ENCODE assay signal across 8 cellular contexts in the genomic region with DNA sequence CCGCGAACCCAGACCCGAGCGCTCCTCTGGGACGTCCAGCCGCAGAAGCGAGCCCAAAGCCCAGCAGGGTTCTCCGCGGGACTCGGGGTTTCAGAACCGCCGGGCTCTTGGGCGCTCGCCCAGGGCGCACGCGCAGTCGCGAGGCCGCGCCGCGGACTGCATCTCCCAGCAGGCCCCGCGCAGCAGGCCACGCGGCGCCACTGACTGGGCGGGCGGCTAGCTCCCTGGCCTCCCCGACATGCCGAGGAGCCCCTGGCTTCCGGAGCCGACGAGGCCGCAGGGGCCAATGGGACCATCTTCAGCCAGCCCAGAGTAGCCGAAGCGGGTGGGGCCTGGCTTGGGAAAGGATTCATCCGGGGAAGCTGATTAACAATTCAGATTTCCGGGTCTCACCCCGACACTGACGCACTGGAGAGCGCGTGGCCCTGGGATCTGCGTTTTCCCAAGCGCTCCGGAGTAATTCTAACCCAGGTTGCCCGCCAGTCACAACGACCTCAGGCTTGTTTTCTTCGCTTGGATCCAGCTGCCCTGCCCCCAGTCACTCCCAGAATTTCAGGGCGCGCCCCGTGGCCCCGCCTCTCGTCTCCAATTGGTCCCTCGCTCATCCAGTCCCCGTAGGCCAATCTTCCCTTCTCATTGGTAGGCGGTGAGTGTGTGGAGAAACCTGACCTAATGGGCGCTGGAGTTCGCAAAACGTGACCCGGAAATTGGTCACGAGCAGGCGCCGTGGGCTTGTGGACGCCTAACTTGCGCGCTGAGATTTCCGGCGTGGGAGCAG. TPM values are rescaled to one million over a fixed set of nuclear protein-coding genes. Genes with fewer than 3 reads are reported as not detected.
DNase-seq lines count a peak whose midpoint lies in the region; ATAC-seq, FAIRE-seq and TF ChIP-seq lines count a peak whose summit lies in the region.

Gene ZNF263, plus strand, starts transcription at position 745 of the 778 bp plus-strand sequence. CDS start 328 bp downstream, outside the sequence.

- H2BK12ac ChIP-seq in H1 (ENCODE audit: low read depth, low read length), result peak within 1 kb of the TSS; percentile 84; the same call in 1 of the 2 replicates

- H3K56ac ChIP-seq in H1 (replicated peaks; ENCODE audit: insufficient read length, low read depth, low read length), result peak within 1 kb of the TSS; percentile 70

- no peaks in the 10 kb centered on the region for H3K27me3 ChIP-seq in H1 (replicated peaks in 1 of 4; ENCODE audit: control insufficient read depth in 3 of 4, extremely low read depth in 1 of 4, insufficient read depth in 3 of 4, low read length in 3 of 4)

- 2% methylated on average over 66 of the region's 70 CpGs; no CpG with 5 or more reads in 1 of the 2 experiments for WGBS in H1 (ENCODE audit: extremely low coverage in 1 of 2, insufficient coverage in 1 of 2, insufficient read length in 1 of 2, insufficient replicate concordance in 2 of 2, low coverage in 1 of 2, low lambda C conversion rate in 2 of 2, missing lambda C conversion rate in 1 of 2), 2 experiments

- H3K4me3 Mint-ChIP-seq in memory B cell, result peak within 1 kb of the TSS; percentile 94

- no peak within 1 kb of the TSS for H2BK120ac ChIP-seq in H1 (replicated peaks; ENCODE audit: low read depth, low read length)

- H4K8ac ChIP-seq in H1 (ENCODE audit: extremely low read depth, insufficient read depth, low read length), result peak within 1 kb of the TSS; percentile 98

- TF ChIP-seq CTCF in H1 (IDR thresholded peaks at IDR 0.05; ENCODE audit: control extremely low read depth in 1 of 3, insufficient read depth in 1 of 3, low read depth in 1 of 3, low read length in 3 of 3), result no peak

- H3K27me3 Mint-ChIP-seq in memory B cell, result no peaks in the 10 kb centered on the region

- peak; percentile 7 for FAIRE-seq in H1 (lab: Jason Lieb, UNC)

- peaks cover 5 to 9% of the 10 kb centered on the region in 2 experiments for H4K20me1 ChIP-seq in H1 (replicated peaks in 1 of 2; ENCODE audit: control insufficient read depth in 1 of 2, insufficient read depth in 2 of 2, low read length in 2 of 2)

- H3K36me3 Mint-ChIP-seq in memory B cell, result peaks cover 24% of the 10 kb centered on the region

- H3K36me3 ChIP-seq in H1 (ENCODE audit: control insufficient read depth in 2 of 4, insufficient read depth in 4 of 4, low read length in 3 of 4), result peaks cover 3 to 24% (median 15%) of the 10 kb centered on the region in 4 experiments; a peak in 6 of 8 replicates

- peaks cover 0 to 8% (median 1%) of the 10 kb centered on the region in 4 experiments; a peak in 4 of 7 replicates for H3K4me1 ChIP-seq in H1 (replicated peaks in 1 of 4; ENCODE audit: control insufficient read depth in 3 of 4, insufficient read depth in 4 of 4, low read length in 3 of 4)

- POLR2A ChIA-PET in H1 (lab: Charles Lee; ENCODE audit: partially characterized antibody), result interaction anchor here (0.7 to 5.3 kb wide), 20 partner anchors 9 to 263 kb away, joined by 3 to 64 read pairs (median 5); partner anchors contain the start of genes NAA60, TIGD7, TNFRSF12A and ZNF174

- peak within 1 kb of the TSS; percentile 87 for H4K91ac ChIP-seq in H1 (replicated peaks; ENCODE audit: insufficient read length, low read length)

- peaks cover 9 to 15% of the 10 kb centered on the region in 2 experiments for H3K9me3 ChIP-seq in H1 (ENCODE audit: insufficient read depth in 2 of 2, low read depth in 1 of 2, low read length in 1 of 2)

- H3K79me2 ChIP-seq in H1 (ENCODE audit: control insufficient read depth in 1 of 2, insufficient read depth in 2 of 2, low read length in 2 of 2), result peaks cover 20 to 39% of the 10 kb centered on the region in 2 experiments

- ATAC-seq in GM21360 (IDR thresholded peaks at IDR 0.05; ENCODE audit: unreplicated experiment), result peak; percentile 79
- ATAC-seq in memory B cell (ENCODE audit: low read depth), result peak; percentile 85

- H3K23me2 ChIP-seq in H1 (ENCODE audit: low read depth, low read length), result peaks cover 8% of the 10 kb centered on the region

- H3K23ac ChIP-seq in H1 (ENCODE audit: insufficient read length), result no peak within 1 kb of the TSS

- H3K14ac ChIP-seq in H1 (ENCODE audit: insufficient read length), result no peak within 1 kb of the TSS

- H2BK5ac ChIP-seq in H1 (ENCODE audit: low read depth, low read length), result peak within 1 kb of the TSS; percentile 93

- peak within 1 kb of the TSS; percentile 75 for H3K4ac ChIP-seq in H1 (replicated peaks; ENCODE audit: insufficient read length, low read depth, low read length)

- peak within 1 kb of the TSS; percentile 99 for H3K4me2 ChIP-seq in H1 (ENCODE audit: insufficient read depth in 1 of 2, low read depth in 2 of 2, low read length in 2 of 2)

- H2BK15ac ChIP-seq in H1 (ENCODE audit: low read length), result peak within 1 kb of the TSS; percentile 81; the same call in 1 of the 2 replicates

- H2AFZ ChIP-seq in H1 (ENCODE audit: low read length), result peak within 1 kb of the TSS; percentile 90

- peak within 1 kb of the TSS; percentile 97 for H3K27ac ChIP-seq in H1 (ENCODE audit: low read depth, low read length)

- TF ChIP-seq RAD21 in H1 (IDR thresholded peaks at IDR 0.05 in 1 of 2, conservative IDR thresholded peaks at IDR 0.05 in 1 of 2; ENCODE audit: low read depth in 2 of 2, low read length in 2 of 2), result no peak

- peak; percentile 26 to 97 for TF ChIP-seq POLR2A in H1 (IDR thresholded peaks at IDR 0.05; ENCODE audit: control extremely low read depth in 1 of 2, low read depth in 2 of 2, low read length in 2 of 2)

- peak within 1 kb of the TSS; percentile 88 for H4K5ac ChIP-seq in H1 (ENCODE audit: insufficient read length, low read depth, low read length)

- H2BK20ac ChIP-seq in H1 (ENCODE audit: low read length), result no peak within 1 kb of the TSS

- DNase-seq in CMK (ENCODE audit: low read depth), result peak; percentile 89
- peak; percentile 96 for DNase-seq in HT1080 (ENCODE audit: low read depth)
- DNase-seq in NOMO-1 treated with DMSO at 0.1 percent for 48 hours (lab: John Stamatoyannopoulos, UW; ENCODE audit: unreplicated experiment), result peak; percentile 99
- DNase-seq in activated CD8-positive, alpha-beta memory T cell treated with anti-CD3 and anti-CD28 coated beads for 4 hours (ENCODE audit: low read depth in 2 of 2), result peak; percentile 81 to 89
- DNase-seq in H1 (ENCODE audit: low read depth in 1 of 2, low spot score in 2 of 2), result peak; percentile 80 to 90
- DNase-seq in memory B cell (ENCODE audit: low spot score in 2 of 2), result peak; percentile 89 to 90
- DNase-seq in stimulated activated CD8-positive, alpha-beta memory T cell treated with anti-CD3 and anti-CD28 coated beads, Interleukin-12 subunit alpha, Interleukin-12 subunit beta, amount 100 ng/mL, for 24 hours (ENCODE audit: extremely low read depth), result peak; percentile 82

- peak within 1 kb of the TSS; percentile 88 to 94 (median 91) for H3K9ac ChIP-seq in H1 (replicated peaks in 1 of 4; ENCODE audit: extremely low read depth in 1 of 4, low read depth in 3 of 4, low read length in 3 of 4)

- H3K4me3 ChIP-seq in H1 (ENCODE audit: extremely low read depth in 1 of 4, insufficient read depth in 2 of 4, low read depth in 3 of 4, low read length in 4 of 4), result peak within 1 kb of the TSS; percentile 81 to 99 (median 97)

- CTCF ChIA-PET in H1 (lab: Charles Lee; ENCODE audit: partially characterized antibody), result interaction anchor here (0.6 to 2.2 kb wide), 5 partner anchors 13 to 203 kb away, joined by 3 to 12 read pairs (median 3); no protein-coding TSS in a partner anchor

- H3K4me1 Mint-ChIP-seq in memory B cell, result peaks cover 18% of the 10 kb centered on the region

- TF ChIP-seq EP300 in H1 (IDR thresholded peaks at IDR 0.05; ENCODE audit: borderline replicate concordance in 1 of 2, low read depth in 2 of 2, low read length in 2 of 2), result no peak

- no peak within 1 kb of the TSS for H2AK5ac ChIP-seq in H1 (ENCODE audit: low read depth, low read length)

- peak within 1 kb of the TSS; percentile 93 for H3K27ac Mint-ChIP-seq in memory B cell

- H3K18ac ChIP-seq in H1 (ENCODE audit: extremely low read depth, low read length), result peak within 1 kb of the TSS; percentile 68

- H3K9me3 Mint-ChIP-seq in memory B cell, result no peaks in the 10 kb centered on the region

- peaks cover 12% of the 10 kb centered on the region for H3K79me1 ChIP-seq in H1 (ENCODE audit: low read depth, low read length)

TF ChIP-seq in H1, 55 proteins besides CTCF, POLR2A, EP300 and RAD21 (continues in another document):
- TF ChIP-seq GABPA (IDR thresholded peaks at IDR 0.05; ENCODE audit: borderline replicate concordance, insufficient read depth, low read length) (no peak; the same call in 1 of the 2 replicates), JUN (IDR thresholded peaks at IDR 0.05; ENCODE audit: low read depth, low read length) (no peak), CREB1 (IDR thresholded peaks at IDR 0.05) (peak; percentile 97), FOSL1 (IDR thresholded peaks at IDR 0.05; ENCODE audit: insufficient read depth, low read depth, low read length) (no peak), KDM1A (IDR thresholded peaks at IDR 0.05; ENCODE audit: borderline replicate concordance, low read length) (no peak), RNF2 (IDR thresholded peaks at IDR 0.05; ENCODE audit: borderline replicate concordance, low read depth, low read length, missing control alignments, poor library complexity, severe bottlenecking) (no peak), HDAC2 (IDR thresholded peaks at IDR 0.05; ENCODE audit: borderline replicate concordance in 1 of 2, low read depth in 2 of 2, low read length in 2 of 2) (no peak), SIN3A (conservative IDR thresholded peaks at IDR 0.05 in 1 of 2, IDR thresholded peaks at IDR 0.05 in 1 of 2; ENCODE audit: low read depth in 1 of 2, low read length in 2 of 2) (peak; percentile 24 to 57; a peak in 2 of 4 replicates), TEAD4 (IDR thresholded peaks at IDR 0.05; ENCODE audit: low read depth, low read length) (no peak), POLR2AphosphoS5 (IDR thresholded peaks at IDR 0.05; ENCODE audit: low read depth, low read length) (peak; percentile 81), NANOG (IDR thresholded peaks at IDR 0.05; ENCODE audit: insufficient read depth, low read depth, low read length, poor library complexity, severe bottlenecking) (no peak)

RNA-seq across cellular contexts. Expression of gene ZNF263, which starts in this region (rescaled TPM):
- total RNA-seq in HT1080 (2014; rRNA removed; shearing (Covaris generic)), result 38.8 and 39.1 TPM in 2 replicates
- 26.8 and 30.2 TPM in 2 replicates for polyA plus RNA-seq in HT1080 (2015; cell fraction: cytosol; rRNA removed)
- 35.6 and 38.7 TPM in 2 replicates for polyA plus RNA-seq in HT1080 (2015; cell fraction: nucleus; rRNA removed)
- 26.7 and 27.8 TPM in 2 replicates for total RNA-seq in H1 (2021; fragmentation: NEBNext Ultra II Directional; extraction: Animal tissue kit (Norgen Biotek cat#: 25700))
- polyA plus RNA-seq in H1 (2011; rRNA removed), result 9.2 and 20.7 TPM in 2 replicates
- polyA plus RNA-seq in H1 (2011; cell fraction: cytosol; rRNA removed), result 15.5 TPM
- polyA plus RNA-seq in H1 (2011; cell fraction: nucleus; rRNA removed), result 29.4 TPM
- polyA plus RNA-seq in H1 (2012, experiment 1 of 2), result 26.2 to 32.3 TPM (median 28.0 TPM) in 4 replicates
- 17.1 TPM for polyA plus RNA-seq in H1 (2012, experiment 2 of 2)
- 17.4 TPM for polyA plus RNA-seq in H1 (2013, experiment 1 of 2)
- 17.0 TPM for polyA plus RNA-seq in H1 (2013, experiment 2 of 2)
- 14.9 and 19.2 TPM in 2 replicates for polyA minus RNA-seq in H1 (2011; rRNA and poly(A)+ RNA removed)
- polyA minus RNA-seq in H1 (2011; cell fraction: cytosol; rRNA and poly(A)+ RNA removed), result 20.9 TPM
- 28.9 TPM for polyA minus RNA-seq in H1 (2011; cell fraction: nucleus; rRNA and poly(A)+ RNA removed)

Comparison
In these comparisons a context has a peak if more than half of its experiments do, and no peak if none do; other contexts are left out.
1. Peak in every context shown above with its lines: DNase-seq, ATAC-seq, H3K4me3 ChIP-seq and H3K27ac ChIP-seq.